Comparison of ENCODE assay signal across 28 cellular contexts in genomic region chr3:109819786-109820185, GRCh38.
"Had no signal": no experiment of that assay in that cellular context is flagged by ENCODE, and none has a peak within 500 bp of the region (broad histone marks: within the 10 kb centered on the region; RNA-seq: fewer than 3 reads in every experiment).

No MANE protein-coding gene starts in this region.

- H2AFZ ChIP-seq: hepatocyte, parathyroid adenoma had no signal

- H3K9me3 ChIP-seq: gastroesophageal sphincter, left ventricle myocardium inferior, testis had no signal

- H3K36me3 ChIP-seq: gastroesophageal sphincter, left ventricle myocardium inferior had no signal

- H3K79me2 ChIP-seq: hepatocyte, parathyroid adenoma had no signal

- H3K4me1 ChIP-seq: gastroesophageal sphincter, left ventricle myocardium inferior, parathyroid adenoma, testis had no signal

- H3K9ac ChIP-seq: parathyroid adenoma had no signal

- H3K27me3 Mint-ChIP-seq: activated CD4-positive, alpha-beta memory T cell treated with anti-CD3 and anti-CD28 coated beads for 36 hours; activated naive CD4-positive, alpha-beta T cell treated with anti-CD3 and anti-CD28 coated beads, Interleukin-2, amount 50 U/mL, for 24 hours; activated naive CD8-positive, alpha-beta T cell treated with anti-CD3 and anti-CD28 coated beads, Interleukin-2, amount 50 U/mL, for 24 hours; activated T-helper 17 cell treated with anti-CD3 and anti-CD28 coated beads, Interleukin-2, amount 50 U/mL, for 72 hours; effector memory CD8-positive, alpha-beta T cell; T-helper 17 cell had no signal

- H3K27ac Mint-ChIP-seq: activated CD4-positive, alpha-beta memory T cell treated with anti-CD3 and anti-CD28 coated beads for 36 hours; activated CD4-positive, alpha-beta T cell treated with anti-CD3 and anti-CD28 coated beads, Interleukin-2, amount 10 ng/mL, durations not matched to agents 24 days and 14 days; activated naive CD4-positive, alpha-beta T cell treated with anti-CD3 and anti-CD28 coated beads, Interleukin-2, amount 50 U/mL, for 24 hours; activated naive CD8-positive, alpha-beta T cell treated with anti-CD3 and anti-CD28 coated beads, Interleukin-2, amount 50 U/mL, for 24 hours; activated T-helper 17 cell treated with anti-CD3 and anti-CD28 coated beads, Interleukin-2, amount 50 U/mL, for 72 hours; effector memory CD8-positive, alpha-beta T cell; T-helper 17 cell had no signal

- H3K27ac ChIP-seq: gastroesophageal sphincter, hepatocyte, left ventricle myocardium inferior, parathyroid adenoma, testis had no signal

- H3K4me1 Mint-ChIP-seq: activated CD4-positive, alpha-beta T cell treated with anti-CD3 and anti-CD28 coated beads, Interleukin-2, amount 10 ng/mL, durations not matched to agents 24 days and 14 days; activated naive CD4-positive, alpha-beta T cell treated with anti-CD3 and anti-CD28 coated beads, Interleukin-2, amount 50 U/mL, for 24 hours; activated naive CD8-positive, alpha-beta T cell treated with anti-CD3 and anti-CD28 coated beads, Interleukin-2, amount 50 U/mL, for 24 hours; activated T-helper 17 cell treated with anti-CD3 and anti-CD28 coated beads, Interleukin-2, amount 50 U/mL, for 72 hours; neural crest cell had no signal

- H3K4me3 Mint-ChIP-seq: activated CD4-positive, alpha-beta memory T cell treated with anti-CD3 and anti-CD28 coated beads for 36 hours; activated CD4-positive, alpha-beta T cell treated with anti-CD3 and anti-CD28 coated beads, Interleukin-2, amount 10 ng/mL, durations not matched to agents 24 days and 14 days; activated naive CD4-positive, alpha-beta T cell treated with anti-CD3 and anti-CD28 coated beads, Interleukin-2, amount 50 U/mL, for 24 hours; activated naive CD8-positive, alpha-beta T cell treated with anti-CD3 and anti-CD28 coated beads, Interleukin-2, amount 50 U/mL, for 24 hours; activated T-cell treated with anti-CD3 and anti-CD28 coated beads, Interleukin-2, amount 50 U/mL, for 4 hours; activated T-helper 17 cell treated with anti-CD3 and anti-CD28 coated beads, Interleukin-2, amount 50 U/mL, for 72 hours; effector memory CD8-positive, alpha-beta T cell; neural crest cell; T-helper 17 cell had no signal

- ATAC-seq: activated naive CD8-positive, alpha-beta T cell treated with anti-CD3 and anti-CD28 coated beads, Interleukin-2, amount 50 U/mL, for 24 hours; activated T-cell treated with anti-CD3 and anti-CD28 coated beads, Interleukin-2, amount 50 U/mL, for 4 hours; activated T-helper 17 cell treated with anti-CD3 and anti-CD28 coated beads, Interleukin-2, amount 50 U/mL, for 72 hours; effector memory CD8-positive, alpha-beta T cell; gastroesophageal sphincter; right cardiac atrium; stimulated activated naive CD8-positive, alpha-beta T cell treated with anti-CD3 and anti-CD28 coated beads, Interleukin-15, Interleukin-2, amounts not matched to agents 100 U/mL and 50 U/mL, for 24 hours; T-helper 17 cell had no signal

- DNase-seq: activated CD4-positive, alpha-beta memory T cell treated with anti-CD3 and anti-CD28 coated beads for 36 hours; activated CD4-positive, alpha-beta T cell treated with anti-CD3 and anti-CD28 coated beads, Interleukin-2, amount 10 ng/mL, durations not matched to agents 24 days and 14 days; activated CD4-positive, CD25-positive, alpha-beta regulatory T cell treated with anti-CD3 and anti-CD28 coated beads, Interleukin-2, amount 50 U/mL, for 72 hours; activated gamma-delta T cell treated with Interleukin-2 at 50 U/mL for 16 hours; activated naive CD8-positive, alpha-beta T cell treated with anti-CD3 and anti-CD28 coated beads, Interleukin-2, amount 50 U/mL, for 24 hours; activated T-cell treated with anti-CD3 and anti-CD28 coated beads, Interleukin-2, amount 50 U/mL, for 4 hours; amygdala; caudate nucleus; cortex of kidney; effector memory CD8-positive, alpha-beta T cell; erythroblast; kidney; left ventricle myocardium inferior; occipital lobe; right cardiac atrium; stimulated activated CD4-positive, alpha-beta T cell treated with anti-CD3 and anti-CD28 coated beads, Interleukin-2, amount 100 ng/mL, for 48 hours; stimulated activated naive CD8-positive, alpha-beta T cell treated with anti-CD3 and anti-CD28 coated beads, Interleukin-15, Interleukin-2, amounts not matched to agents 100 U/mL and 50 U/mL, for 24 hours; T-helper 17 cell; T1000; testis; trophoblast cell had no signal

- H3K4me2 ChIP-seq: hepatocyte had no signal

- H3K9me3 Mint-ChIP-seq: activated CD4-positive, alpha-beta memory T cell treated with anti-CD3 and anti-CD28 coated beads for 36 hours; activated naive CD4-positive, alpha-beta T cell treated with anti-CD3 and anti-CD28 coated beads, Interleukin-2, amount 50 U/mL, for 24 hours; activated T-cell treated with anti-CD3 and anti-CD28 coated beads, Interleukin-2, amount 50 U/mL, for 4 hours; activated T-helper 17 cell treated with anti-CD3 and anti-CD28 coated beads, Interleukin-2, amount 50 U/mL, for 72 hours; effector memory CD8-positive, alpha-beta T cell had no signal

- H3K4me3 ChIP-seq: gastroesophageal sphincter, hepatocyte, left ventricle myocardium inferior, lung, testis had no signal

- H3K36me3 Mint-ChIP-seq: activated CD4-positive, alpha-beta memory T cell treated with anti-CD3 and anti-CD28 coated beads for 36 hours; activated naive CD4-positive, alpha-beta T cell treated with anti-CD3 and anti-CD28 coated beads, Interleukin-2, amount 50 U/mL, for 24 hours had no signal

- H3K27me3 ChIP-seq: gastroesophageal sphincter, hepatocyte, testis had no signal
